Comparison of ENCODE assay signal across 14 cellular contexts in genomic region chr3:189038773-189039720, GRCh38.
DNase-seq lines count a peak whose midpoint lies in the region; ATAC-seq lines count a peak whose summit lies in the region.
"Had no signal": no experiment of that assay in that cellular context is flagged by ENCODE, and none has a peak within 500 bp of the region (broad histone marks: within the 10 kb centered on the region; RNA-seq: fewer than 3 reads in every experiment).

No MANE protein-coding gene starts in this region.

- CTCF ChIA-PET in activated CD8-positive, alpha-beta T cell treated with anti-CD3 and anti-CD28 coated beads, Interleukin-2, amount 10 ng/mL, durations not matched to agents 7 days and 5 days (lab: Charles Lee), result interaction anchor here (0.7 to 5.1 kb wide), 16 partner anchors 9 to 1300 kb away, joined by 3 to 155 read pairs (median 4); no protein-coding TSS in a partner anchor

- H3K4me3 Mint-ChIP-seq in activated CD8-positive, alpha-beta T cell treated with anti-CD3 and anti-CD28 coated beads, Interleukin-2, amount 10 ng/mL, durations not matched to agents 7 days and 5 days, result no peak overlapping the region
- H3K4me3 Mint-ChIP-seq in stimulated activated naive CD8-positive, alpha-beta T cell treated with anti-CD3 and anti-CD28 coated beads, Interleukin-15, amount 100 ng/mL, for 72 hours, result peak overlapping the region in 1 of 2 donors; percentile 5
- H3K4me3 Mint-ChIP-seq: stimulated activated memory B cell treated with anti-CD40 and anti-IgM and Interleukin-4, amounts not matched to agents 10 μg/mL and 1 μg/mL and 100 μg/mL, for 72 hours had no signal

- peak; percentile 19 for DNase-seq in stimulated activated CD4-positive, alpha-beta T cell treated with anti-CD3 and anti-CD28 coated beads, Interleukin-15, amount 100 ng/mL, for 24 hours
- no peak for DNase-seq in stimulated activated CD4-positive, alpha-beta T cell treated with anti-CD3 and anti-CD28 coated beads, Interleukin-4, amount 100 ng/mL, for 24 hours
- peak; percentile 79 for DNase-seq in NCI-H524 treated with DMSO at 0.1 percent for 48 hours (lab: John Stamatoyannopoulos, UW)
- no peak for DNase-seq in activated CD8-positive, alpha-beta T cell treated with anti-CD3 and anti-CD28 coated beads, Interleukin-2, amount 10 ng/mL, durations not matched to agents 7 days and 5 days
- peak; percentile 19 to 23 for DNase-seq in stimulated activated naive CD8-positive, alpha-beta T cell treated with anti-CD3 and anti-CD28 coated beads, Interleukin-15, amount 100 ng/mL, for 72 hours
- no peak for DNase-seq in foreskin melanocyte
- DNase-seq in iPS-NIHi11 (ENCODE audit: low spot score), result no peak
- DNase-seq: colonic mucosa, foreskin keratinocyte, left ventricle myocardium superior, NCI-H187, transverse colon had no signal

- H3K9me3 Mint-ChIP-seq in activated CD8-positive, alpha-beta T cell treated with anti-CD3 and anti-CD28 coated beads, Interleukin-2, amount 10 ng/mL, durations not matched to agents 7 days and 5 days (ENCODE audit: insufficient read depth), result peaks cover 4% of the 10 kb centered on the region
- H3K9me3 Mint-ChIP-seq in stimulated activated naive CD8-positive, alpha-beta T cell treated with anti-CD3 and anti-CD28 coated beads, Interleukin-15, amount 100 ng/mL, for 72 hours, result no peaks in the 10 kb centered on the region

- H3K36me3 Mint-ChIP-seq in activated CD8-positive, alpha-beta T cell treated with anti-CD3 and anti-CD28 coated beads, Interleukin-2, amount 10 ng/mL, durations not matched to agents 7 days and 5 days (ENCODE audit: low read depth), result no peaks in the 10 kb centered on the region
- H3K36me3 Mint-ChIP-seq: stimulated activated memory B cell treated with anti-CD40 and anti-IgM and Interleukin-4, amounts not matched to agents 10 μg/mL and 1 μg/mL and 100 μg/mL, for 72 hours had no signal

- POLR2A ChIA-PET in activated CD8-positive, alpha-beta T cell treated with anti-CD3 and anti-CD28 coated beads, Interleukin-2, amount 10 ng/mL, durations not matched to agents 7 days and 5 days (lab: Charles Lee), result interaction anchor here (0.6 to 1.9 kb wide), 6 partner anchors 96 to 1301 kb away, joined by 3 to 9 read pairs (median 4); partner anchors contain the start of gene BCL6

- H3K4me1 Mint-ChIP-seq in activated CD8-positive, alpha-beta T cell treated with anti-CD3 and anti-CD28 coated beads, Interleukin-2, amount 10 ng/mL, durations not matched to agents 7 days and 5 days (ENCODE audit: low read depth), result peaks cover 34% of the 10 kb centered on the region
- peaks cover 49% of the 10 kb centered on the region for H3K4me1 Mint-ChIP-seq in stimulated activated naive CD8-positive, alpha-beta T cell treated with anti-CD3 and anti-CD28 coated beads, Interleukin-15, amount 100 ng/mL, for 72 hours

- H3K27me3 Mint-ChIP-seq in activated CD8-positive, alpha-beta T cell treated with anti-CD3 and anti-CD28 coated beads, Interleukin-2, amount 10 ng/mL, durations not matched to agents 7 days and 5 days (ENCODE audit: low read depth), result no peaks in the 10 kb centered on the region
- no peaks in the 10 kb centered on the region for H3K27me3 Mint-ChIP-seq in stimulated activated naive CD8-positive, alpha-beta T cell treated with anti-CD3 and anti-CD28 coated beads, Interleukin-15, amount 100 ng/mL, for 72 hours
- H3K27me3 Mint-ChIP-seq: stimulated activated memory B cell treated with anti-CD40 and anti-IgM and Interleukin-4, amounts not matched to agents 10 μg/mL and 1 μg/mL and 100 μg/mL, for 72 hours had no signal

- peak; percentile 62 for ATAC-seq in activated CD8-positive, alpha-beta T cell treated with anti-CD3 and anti-CD28 coated beads, Interleukin-2, amount 10 ng/mL, durations not matched to agents 7 days and 5 days
- ATAC-seq in stimulated activated naive CD8-positive, alpha-beta T cell treated with anti-CD3 and anti-CD28 coated beads, Interleukin-15, amount 100 ng/mL, for 72 hours, result peak; percentile 92
- ATAC-seq: foreskin keratinocyte; left ventricle myocardium superior; SK-N-SH treated with all-trans-retinoic acid at 6 μM for 48 hours; stimulated activated memory B cell treated with anti-CD40 and anti-IgM and Interleukin-4, amounts not matched to agents 10 μg/mL and 1 μg/mL and 100 μg/mL, for 72 hours had no signal

- peak overlapping the region; percentile 50 for H3K27ac Mint-ChIP-seq in activated CD8-positive, alpha-beta T cell treated with anti-CD3 and anti-CD28 coated beads, Interleukin-2, amount 10 ng/mL, durations not matched to agents 7 days and 5 days
- H3K27ac Mint-ChIP-seq in stimulated activated naive CD8-positive, alpha-beta T cell treated with anti-CD3 and anti-CD28 coated beads, Interleukin-15, amount 100 ng/mL, for 72 hours, result peak overlapping the region; percentile 65 to 72
- H3K27ac Mint-ChIP-seq: stimulated activated memory B cell treated with anti-CD40 and anti-IgM and Interleukin-4, amounts not matched to agents 10 μg/mL and 1 μg/mL and 100 μg/mL, for 72 hours had no signal

Comparison
In these comparisons a context has a peak if more than half of its experiments do, and no peak if none do; other contexts are left out.
1. DNase-seq: peak in stimulated activated CD4-positive, alpha-beta T cell treated with anti-CD3 and anti-CD28 coated beads, Interleukin-15, amount 100 ng/mL, for 24 hours (single experiment), NCI-H524 treated with DMSO at 0.1 percent for 48 hours (single experiment) and stimulated activated naive CD8-positive, alpha-beta T cell treated with anti-CD3 and anti-CD28 coated beads, Interleukin-15, amount 100 ng/mL, for 72 hours (2 of 2); none in stimulated activated CD4-positive, alpha-beta T cell treated with anti-CD3 and anti-CD28 coated beads, Interleukin-4, amount 100 ng/mL, for 24 hours (single experiment), activated CD8-positive, alpha-beta T cell treated with anti-CD3 and anti-CD28 coated beads, Interleukin-2, amount 10 ng/mL, durations not matched to agents 7 days and 5 days (single experiment), foreskin melanocyte (single experiment) and iPS-NIHi11 (single experiment).